2 cellular contexts compared by ENCODE assay signal in the genomic region with DNA sequence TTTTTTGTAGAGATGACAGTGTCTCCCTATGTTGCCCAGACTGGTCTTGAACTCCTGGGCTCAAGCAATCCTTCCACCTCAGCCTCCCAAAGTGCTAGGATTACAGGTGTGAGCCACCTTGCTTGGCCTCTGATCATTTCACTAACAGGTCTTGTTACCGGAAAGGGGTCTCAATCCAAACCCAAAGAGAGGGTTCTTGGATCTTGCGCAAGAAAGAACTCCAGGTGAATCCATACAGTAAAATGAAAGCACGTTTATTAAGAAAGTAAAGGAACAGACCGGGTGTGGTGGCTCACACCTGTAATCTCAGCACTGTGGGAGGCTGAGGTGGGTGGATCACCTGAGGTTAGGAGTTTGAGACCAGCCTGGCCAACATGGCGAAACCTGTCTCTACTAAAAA.
TF ChIP-seq lines count a peak whose summit lies in the region.
"Not testable (repeated sequence)": the region's sequence is repeated elsewhere in the genome, so short reads cannot be mapped to it uniquely, and the experiment has no call there.

No MANE protein-coding gene starts in this region.

TF ChIP-seq in IMR-90, 13 proteins besides CTCF, POLR2A, EP300 and RAD21:
- TF ChIP-seq CEBPB (IDR thresholded peaks at IDR 0.05; ENCODE audit: low read depth, low read length), result peak; percentile 66

TF ChIP-seq in K562, 482 proteins besides CTCF, POLR2A, EP300 and RAD21:
- TF ChIP-seq CEBPG (CRISPR knock-in tag; IDR thresholded peaks at IDR 0.05), result not testable (repeated sequence)
- TF ChIP-seq CEBPG (tag; conservative IDR thresholded peaks at IDR 0.05 in 1 of 2, IDR thresholded peaks at IDR 0.05 in 1 of 2) (0 out of 4 replicates have a peak, but pooled peaks of 1 of the 2 experiments have one; percentile 15), CEBPB (tag; IDR thresholded peaks at IDR 0.05) (peak; percentile 66)
